In genomic region chr10:16867556-16867955, GRCh38 we compare ENCODE assay signal across 14 cellular contexts. TPM values are rescaled to one million over a fixed set of nuclear protein-coding genes. Genes with fewer than 3 reads are reported as not detected.
A peak's percentile ranks its signal among the peaks of the same experiment; 100 is the strongest.
DNase-seq lines count a peak whose midpoint lies in the region; ATAC-seq and TF ChIP-seq lines count a peak whose summit lies in the region.
"Had no signal": no experiment of that assay in that cellular context is flagged by ENCODE, and none has a peak within 500 bp of the region (broad histone marks: within the 10 kb centered on the region; RNA-seq: fewer than 3 reads in every experiment).

No MANE protein-coding gene starts in this region.

- WGBS in mammary epithelial cell (ENCODE audit: low coverage, missing lambda C conversion rate), result 0% methylated on average over 2 of the region's 2 CpGs

- POLR2A ChIA-PET in MCF 10A (lab: Yijun Ruan, JAX), result no interaction called here

- no peaks in the 10 kb centered on the region for H3K27me3 Mint-ChIP-seq in MCF 10A (ENCODE audit: insufficient read depth, unreplicated experiment)
- H3K27me3 Mint-ChIP-seq in activated T-helper 2 cell treated with anti-CD3 and anti-CD28 coated beads, Interferon-gamma antibody, Interleukin-2, Interleukin-4, amounts not matched to agents 10 μg/mL and 5 μg/mL and 100 μg/mL, durations not matched to agents 14 hours and 24 hours and 36 hours (ENCODE audit: low read depth), result peaks cover 30% of the 10 kb centered on the region
- H3K27me3 Mint-ChIP-seq: naive thymus-derived CD8-positive, alpha-beta T cell had no signal

- H2AFZ ChIP-seq in mammary epithelial cell (ENCODE audit: low read depth, low read length), result no peak overlapping the region

- TF ChIP-seq CTCF in mammary epithelial cell (conservative IDR thresholded peaks at IDR 0.05 in 1 of 2, IDR thresholded peaks at IDR 0.05 in 1 of 2; ENCODE audit: extremely low read depth in 1 of 2, insufficient read depth in 1 of 2, low read depth in 1 of 2, low read length in 2 of 2) (no peak), MCF 10A (IDR thresholded peaks at IDR 0.05; ENCODE audit: unreplicated experiment) (no peak), astrocyte of the spinal cord (IDR thresholded peaks at IDR 0.05; ENCODE audit: low read depth, low read length) (no peak)

- no peak overlapping the region for H3K27ac ChIP-seq in mammary epithelial cell (ENCODE audit: insufficient read depth, low read depth, low read length)
- peak overlapping the region; percentile 24 for H3K27ac ChIP-seq in iPS-20b (ENCODE audit: low read length)

- no peaks in the 10 kb centered on the region for H3K36me3 ChIP-seq in mammary epithelial cell (ENCODE audit: insufficient read depth, low read length)
- no peaks in the 10 kb centered on the region for H3K36me3 ChIP-seq in iPS-20b (ENCODE audit: insufficient read depth, low read depth, low read length)

- dilution Hi-C loops in mammary epithelial cell (cut with HindIII; ENCODE audit: low sequenced_read_pairs), result loop anchor here (25.0 kb wide), 1 partner anchor 370 kb away; the partner anchor contains the start of gene VIM

- in situ Hi-C loops in mammary epithelial cell (cut with MboI; ENCODE audit: low sequenced_read_pairs in 2 of 2) (no loop called here), astrocyte of the spinal cord (cut with HindIII; ENCODE audit: low sequenced_read_pairs) (loop anchor here (25.0 kb wide), 1 partner anchor 370 kb away; the partner anchor contains the start of gene VIM)

- DNase-seq in mammary epithelial cell (peak; percentile 50), MCF 10A (ENCODE audit: unreplicated experiment) (no peak), astrocyte of the spinal cord (ENCODE audit: low read depth, low spot score) (peak; percentile 88)
- no peak for DNase-seq in activated T-helper 2 cell treated with anti-CD3 and anti-CD28 coated beads, Interferon-gamma antibody, Interleukin-2, Interleukin-4, amounts not matched to agents 10 μg/mL and 5 μg/mL and 100 μg/mL, durations not matched to agents 14 hours and 24 hours and 36 hours (ENCODE audit: low spot score)
- no peak for DNase-seq in stimulated activated CD4-positive, alpha-beta T cell treated with anti-CD3 and anti-CD28 coated beads, Interleukin-4, amount 100 ng/mL, for 1 hour
- DNase-seq: 8988T; activated naive CD4-positive, alpha-beta T cell treated with anti-CD3 and anti-CD28 coated beads, Interleukin-2, amount 50 U/mL, for 16 hours; DMS79 treated with DMSO at 0.1 percent for 48 hours; naive thymus-derived CD8-positive, alpha-beta T cell; NCI-H2081 treated with DMSO at 0.1 percent for 48 hours had no signal

- H3K9me3 ChIP-seq in mammary epithelial cell (replicated peaks; ENCODE audit: insufficient read depth, low read length), result no peaks in the 10 kb centered on the region
- H3K9me3 ChIP-seq in iPS-20b (ENCODE audit: insufficient read depth, low read depth, low read length), result no peaks in the 10 kb centered on the region

- H3K27me3 ChIP-seq in mammary epithelial cell (ENCODE audit: insufficient read depth, low read length), result no peaks in the 10 kb centered on the region
- no peaks in the 10 kb centered on the region for H3K27me3 ChIP-seq in iPS-20b (ENCODE audit: insufficient read depth, low read length)

- no peak overlapping the region for H3K4me2 ChIP-seq in mammary epithelial cell (ENCODE audit: insufficient read depth, low read depth, low read length)

- H3K79me2 ChIP-seq in mammary epithelial cell (ENCODE audit: insufficient read depth, low read length), result no peaks in the 10 kb centered on the region

- no peak overlapping the region for H3K27ac Mint-ChIP-seq in MCF 10A (ENCODE audit: low read depth, unreplicated experiment)
- H3K27ac Mint-ChIP-seq in activated T-helper 2 cell treated with anti-CD3 and anti-CD28 coated beads, Interferon-gamma antibody, Interleukin-2, Interleukin-4, amounts not matched to agents 10 μg/mL and 5 μg/mL and 100 μg/mL, durations not matched to agents 14 hours and 24 hours and 36 hours, result no peak overlapping the region
- H3K27ac Mint-ChIP-seq: naive thymus-derived CD8-positive, alpha-beta T cell; stimulated activated memory B cell treated with anti-CD40 and anti-IgM and Interleukin-4, amounts not matched to agents 10 μg/mL and 1 μg/mL and 100 μg/mL, for 72 hours had no signal

- intact Hi-C loops in mammary epithelial cell (cut with micrococcal nuclease) (no loop called here), MCF 10A (cut with micrococcal nuclease) (no loop called here)
- intact Hi-C loops in activated T-helper 2 cell treated with anti-CD3 and anti-CD28 coated beads, Interferon-gamma antibody, Interleukin-2, Interleukin-4, amounts not matched to agents 10 μg/mL and 5 μg/mL and 100 μg/mL, durations not matched to agents 14 hours and 24 hours and 36 hours (cut with micrococcal nuclease), result no loop called here

- H3K9ac ChIP-seq in mammary epithelial cell (ENCODE audit: insufficient read depth, low read length), result no peak overlapping the region
- peak overlapping the region; percentile 31; the same call in 1 of the 2 replicates for H3K9ac ChIP-seq in iPS-20b (ENCODE audit: low read depth, low read length)

- H4K20me1 ChIP-seq in mammary epithelial cell (ENCODE audit: insufficient read depth, low read length), result no peaks in the 10 kb centered on the region

- BruUV-seq in mammary epithelial cell (replicated peaks; lab: Mats Ljungman, UMichigan) (no TSS peak), MCF 10A (replicated peaks; lab: Mats Ljungman, UMichigan) (no TSS peak)

- H3K4me3 Mint-ChIP-seq in MCF 10A (ENCODE audit: unreplicated experiment), result no peak overlapping the region
- H3K4me3 Mint-ChIP-seq in activated T-helper 2 cell treated with anti-CD3 and anti-CD28 coated beads, Interferon-gamma antibody, Interleukin-2, Interleukin-4, amounts not matched to agents 10 μg/mL and 5 μg/mL and 100 μg/mL, durations not matched to agents 14 hours and 24 hours and 36 hours (ENCODE audit: low read depth), result no peak overlapping the region
- H3K4me3 Mint-ChIP-seq: naive thymus-derived CD8-positive, alpha-beta T cell; stimulated activated memory B cell treated with anti-CD40 and anti-IgM and Interleukin-4, amounts not matched to agents 10 μg/mL and 1 μg/mL and 100 μg/mL, for 72 hours had no signal

- H3K4me3 ChIP-seq in mammary epithelial cell (replicated peaks in 1 of 3; ENCODE audit: insufficient read depth in 1 of 3, low read depth in 2 of 3, low read length in 3 of 3) (no peak overlapping the region), astrocyte of the spinal cord (ENCODE audit: low read depth, low read length) (no peak overlapping the region), iPS-20b (ENCODE audit: low read length) (peak overlapping the region; percentile 46; the same call in 1 of the 2 replicates)

- ATAC-seq in GM19455 (IDR thresholded peaks at IDR 0.05; ENCODE audit: unreplicated experiment) (no peak), HG03565 (IDR thresholded peaks at IDR 0.05; ENCODE audit: unreplicated experiment) (no peak)
- ATAC-seq: naive thymus-derived CD8-positive, alpha-beta T cell; stimulated activated memory B cell treated with anti-CD40 and anti-IgM and Interleukin-4, amounts not matched to agents 10 μg/mL and 1 μg/mL and 100 μg/mL, for 72 hours had no signal

- no peaks in the 10 kb centered on the region for H3K4me1 Mint-ChIP-seq in MCF 10A (ENCODE audit: insufficient read depth, unreplicated experiment)
- no peaks in the 10 kb centered on the region for H3K4me1 Mint-ChIP-seq in activated T-helper 2 cell treated with anti-CD3 and anti-CD28 coated beads, Interferon-gamma antibody, Interleukin-2, Interleukin-4, amounts not matched to agents 10 μg/mL and 5 μg/mL and 100 μg/mL, durations not matched to agents 14 hours and 24 hours and 36 hours (ENCODE audit: low read depth)
- H3K4me1 Mint-ChIP-seq: naive thymus-derived CD8-positive, alpha-beta T cell; stimulated activated memory B cell treated with anti-CD40 and anti-IgM and Interleukin-4, amounts not matched to agents 10 μg/mL and 1 μg/mL and 100 μg/mL, for 72 hours had no signal

- H3K36me3 Mint-ChIP-seq in MCF 10A (ENCODE audit: insufficient read depth, unreplicated experiment), result no peaks in the 10 kb centered on the region
- H3K36me3 Mint-ChIP-seq in activated T-helper 2 cell treated with anti-CD3 and anti-CD28 coated beads, Interferon-gamma antibody, Interleukin-2, Interleukin-4, amounts not matched to agents 10 μg/mL and 5 μg/mL and 100 μg/mL, durations not matched to agents 14 hours and 24 hours and 36 hours (ENCODE audit: low read depth), result no peaks in the 10 kb centered on the region

- H3K9me3 Mint-ChIP-seq in MCF 10A (ENCODE audit: unreplicated experiment), result no peaks in the 10 kb centered on the region
- H3K9me3 Mint-ChIP-seq in activated T-helper 2 cell treated with anti-CD3 and anti-CD28 coated beads, Interferon-gamma antibody, Interleukin-2, Interleukin-4, amounts not matched to agents 10 μg/mL and 5 μg/mL and 100 μg/mL, durations not matched to agents 14 hours and 24 hours and 36 hours, result no peaks in the 10 kb centered on the region
- H3K9me3 Mint-ChIP-seq: naive thymus-derived CD8-positive, alpha-beta T cell; stimulated activated memory B cell treated with anti-CD40 and anti-IgM and Interleukin-4, amounts not matched to agents 10 μg/mL and 1 μg/mL and 100 μg/mL, for 72 hours had no signal

- CTCF ChIA-PET in mammary epithelial cell (lab: Charles Lee; ENCODE audit: low non-redundant PET), result no interaction called here
- CTCF ChIA-PET in MCF 10A (lab: Yijun Ruan, JAX), result interaction anchor here (0.7 kb wide), 1 partner anchor 311 kb away, joined by 3 read pairs; no protein-coding TSS in a partner anchor

- no peaks in the 10 kb centered on the region for H3K4me1 ChIP-seq in mammary epithelial cell (ENCODE audit: insufficient read depth, low read length)
- H3K4me1 ChIP-seq in iPS-20b (ENCODE audit: insufficient read depth, low read length), result peaks cover 25% of the 10 kb centered on the region

RNA-seq across cellular contexts. Expression of gene RSU1, which starts 50.3 kb away (rescaled TPM):
- total RNA-seq in mammary epithelial cell, result 10 to 100 TPM; 76.5 to 89.7 TPM
- polyA plus RNA-seq in mammary epithelial cell, result 109 TPM
- polyA minus RNA-seq in mammary epithelial cell, result 55.5 TPM
- 50.5 and 54.4 TPM in 2 replicates for total RNA-seq in MCF 10A (2022)
- total RNA-seq in activated T-helper 2 cell treated with anti-CD3 and anti-CD28 coated beads, Interferon-gamma antibody, Interleukin-2, Interleukin-4, amounts not matched to agents 10 μg/mL and 5 μg/mL and 100 μg/mL, durations not matched to agents 14 hours and 24 hours and 36 hours, result 49.1 and 54.0 TPM in 2 replicates

Comparison
In these comparisons a context has a peak if more than half of its experiments do, and no peak if none do; other contexts are left out.
1. DNase-seq: peak in mammary epithelial cell (single experiment) and astrocyte of the spinal cord (single experiment); none in MCF 10A (single experiment), activated T-helper 2 cell treated with anti-CD3 and anti-CD28 coated beads, Interferon-gamma antibody, Interleukin-2, Interleukin-4, amounts not matched to agents 10 μg/mL and 5 μg/mL and 100 μg/mL, durations not matched to agents 14 hours and 24 hours and 36 hours (single experiment) and stimulated activated CD4-positive, alpha-beta T cell treated with anti-CD3 and anti-CD28 coated beads, Interleukin-4, amount 100 ng/mL, for 1 hour (single experiment).